Comparison of ENCODE assay signal across 1 cellular context in genomic region chr1:232805269-232806070, GRCh38.
TF ChIP-seq lines count a peak whose summit lies in the region.

A gene with protein sequence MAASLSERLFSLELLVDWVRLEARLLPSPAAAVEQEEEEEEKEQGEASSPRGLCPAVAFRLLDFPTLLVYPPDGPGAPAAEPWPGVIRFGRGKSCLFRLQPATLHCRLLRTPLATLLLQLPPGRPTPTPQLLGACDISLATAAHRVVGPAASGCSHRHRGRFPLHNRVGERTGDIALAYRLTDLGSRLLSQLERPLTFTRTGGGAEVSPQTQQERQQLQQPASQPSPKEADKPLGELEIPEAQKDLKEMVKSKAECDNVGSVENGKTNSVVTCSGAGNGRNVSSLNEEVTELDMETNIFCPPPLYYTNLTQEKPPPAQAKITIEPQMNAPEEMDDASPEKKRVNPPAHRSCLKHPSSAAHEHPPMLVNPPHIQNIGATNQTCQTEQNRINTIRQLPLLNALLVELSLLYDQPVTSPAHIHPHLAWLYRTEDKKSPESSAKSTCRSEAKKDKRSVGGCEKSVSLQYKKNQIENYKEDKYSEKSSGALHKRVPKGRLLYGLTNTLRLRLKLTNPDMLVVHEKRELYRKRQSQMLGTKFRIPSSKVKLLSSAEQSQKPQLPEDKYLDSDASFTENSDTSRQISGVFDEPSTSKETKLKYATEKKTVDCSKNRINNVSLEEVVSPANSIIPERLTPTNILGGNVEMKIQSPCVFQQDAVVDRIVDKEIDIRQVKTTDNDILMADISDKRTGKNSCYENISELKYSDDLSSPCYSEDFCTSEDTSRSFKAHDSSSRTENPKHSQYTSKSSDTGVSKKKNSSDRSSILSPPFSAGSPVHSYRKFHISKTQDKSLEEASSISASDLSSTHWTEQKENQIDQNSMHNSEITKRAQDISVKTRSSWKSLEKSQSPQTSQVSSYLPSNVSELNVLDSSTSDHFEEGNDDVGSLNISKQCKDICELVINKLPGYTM (plus strand): TSS chr1:232805416. CDS start chr1:232805450, 34 bp downstream.

TF ChIP-seq in K562, 482 proteins besides CTCF, POLR2A, EP300 and RAD21 (continued from another document):
- TF ChIP-seq ZBTB40 (IDR thresholded peaks at IDR 0.05), result peak; percentile 26; the same call in 1 of the 2 replicates
- TF ChIP-seq ZBTB40 (CRISPR knock-in tag; IDR thresholded peaks at IDR 0.05), result no peak
- no peak for TF ChIP-seq PHB2 (IDR thresholded peaks at IDR 0.05; ENCODE audit: low read depth)
- no peak for TF ChIP-seq SMARCA5 (IDR thresholded peaks at IDR 0.05)
- TF ChIP-seq, protein P1, sequence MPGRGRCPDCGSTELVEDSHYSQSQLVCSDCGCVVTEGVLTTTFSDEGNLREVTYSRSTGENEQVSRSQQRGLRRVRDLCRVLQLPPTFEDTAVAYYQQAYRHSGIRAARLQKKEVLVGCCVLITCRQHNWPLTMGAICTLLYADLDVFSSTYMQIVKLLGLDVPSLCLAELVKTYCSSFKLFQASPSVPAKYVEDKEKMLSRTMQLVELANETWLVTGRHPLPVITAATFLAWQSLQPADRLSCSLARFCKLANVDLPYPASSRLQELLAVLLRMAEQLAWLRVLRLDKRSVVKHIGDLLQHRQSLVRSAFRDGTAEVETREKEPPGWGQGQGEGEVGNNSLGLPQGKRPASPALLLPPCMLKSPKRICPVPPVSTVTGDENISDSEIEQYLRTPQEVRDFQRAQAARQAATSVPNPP (IDR thresholded peaks at IDR 0.05; ENCODE audit: borderline replicate concordance, insufficient read depth, insufficient read length), result no peak
- TF ChIP-seq CREB1 (IDR thresholded peaks at IDR 0.05), result no peak
- no peak for TF ChIP-seq CREB1 (CRISPR knock-in tag; IDR thresholded peaks at IDR 0.05)
- no peak for TF ChIP-seq ZBTB12 (CRISPR knock-in tag; IDR thresholded peaks at IDR 0.05)
- no peak for TF ChIP-seq ZNF3 (CRISPR knock-in tag; IDR thresholded peaks at IDR 0.05)
- TF ChIP-seq ZNF143 (CRISPR knock-in tag; IDR thresholded peaks at IDR 0.05), result no peak
- TF ChIP-seq MGA (IDR thresholded peaks at IDR 0.05), result peak; percentile 89
